In genomic region chr1:161195171-161195570, GRCh38 we compare ENCODE assay signal across 17 cellular contexts. TPM values are rescaled to one million over a fixed set of nuclear protein-coding genes. Genes with fewer than 3 reads are reported as not detected.
DNase-seq lines count a peak whose midpoint lies in the region; ATAC-seq and TF ChIP-seq lines count a peak whose summit lies in the region.
"Had no signal": no experiment of that assay in that cellular context is flagged by ENCODE, and none has a peak within 500 bp of the region (broad histone marks: within the 10 kb centered on the region; RNA-seq: fewer than 3 reads in every experiment).

No MANE protein-coding gene starts in this region.

- peaks cover 36% of the 10 kb centered on the region for H3K36me3 ChIP-seq in adipocyte (ENCODE audit: control insufficient read depth, insufficient read depth, low read length, severe bottlenecking)
- peaks cover 0 to 8% (median 0%) of the 10 kb centered on the region in 6 donors for H3K36me3 ChIP-seq in spleen
- H3K36me3 ChIP-seq in right lobe of liver, result no peaks in the 10 kb centered on the region
- H3K36me3 ChIP-seq: breast epithelium had no signal

- ATAC-seq in HG02885 (IDR thresholded peaks at IDR 0.05; ENCODE audit: poor library complexity, unreplicated experiment) (peak; percentile 57), right lobe of liver (no peak)
- ATAC-seq: A549 had no signal

- H3K36me3 Mint-ChIP-seq in T-helper 2 cell treated with Interferon-gamma antibody and Interleukin-4, amounts not matched to agents 5 μg/mL and 100 μg/mL, for 36 hours (ENCODE audit: low read depth), result no peaks in the 10 kb centered on the region

- no peak for DNase-seq in T-helper 2 cell treated with Interferon-gamma antibody and Interleukin-4, amounts not matched to agents 5 μg/mL and 100 μg/mL, for 36 hours (ENCODE audit: low spot score)
- DNase-seq in T-helper 2 cell (no peak), adipocyte (ENCODE audit: low read depth) (no peak), spleen (peak; percentile 76), right lobe of liver (no peak), OCI-M2 (lab: John Stamatoyannopoulos, UW; ENCODE audit: unreplicated experiment) (no peak)
- DNase-seq in activated CD4-positive, CD25-positive, alpha-beta regulatory T cell (lab: John Stamatoyannopoulos, UW), result no peak
- DNase-seq: glutamatergic neuron; NCI-H1694 treated with DMSO at 0.1 percent for 48 hours; stimulated activated CD4-positive, alpha-beta T cell treated with anti-CD3 and anti-CD28 coated beads, Interleukin-1b, Interleukin-23, amount 100 ng/mL, for 48 hours had no signal

- no peaks in the 10 kb centered on the region for H3K9me3 Mint-ChIP-seq in T-helper 2 cell treated with Interferon-gamma antibody and Interleukin-4, amounts not matched to agents 5 μg/mL and 100 μg/mL, for 36 hours
- H3K9me3 Mint-ChIP-seq: neural crest cell had no signal

- peak overlapping the region; percentile 87 for H3K4me3 ChIP-seq in adipocyte (ENCODE audit: low read length)
- H3K4me3 ChIP-seq in spleen, result peak overlapping the region in 1 of 8 donors; percentile 62
- H3K4me3 ChIP-seq in right lobe of liver, result no peak overlapping the region
- H3K4me3 ChIP-seq: A549 had no signal

- H3K27me3 ChIP-seq in adipocyte (replicated peaks; ENCODE audit: control insufficient read depth, insufficient read depth, low read length), result no peaks in the 10 kb centered on the region
- no peaks in the 10 kb centered on the region for H3K27me3 ChIP-seq in spleen (replicated peaks in 1 of 7)
- H3K27me3 ChIP-seq in right lobe of liver, result no peaks in the 10 kb centered on the region
- H3K27me3 ChIP-seq: breast epithelium had no signal

- H3K27ac ChIP-seq in spleen, result peak overlapping the region; percentile 26 to 97 (median 54)
- H3K27ac ChIP-seq in right lobe of liver, result no peak overlapping the region
- H3K27ac ChIP-seq: A549, HL-60 had no signal

- peaks cover 19% of the 10 kb centered on the region for H3K4me1 Mint-ChIP-seq in T-helper 2 cell treated with Interferon-gamma antibody and Interleukin-4, amounts not matched to agents 5 μg/mL and 100 μg/mL, for 36 hours (ENCODE audit: low read depth)

- no peak overlapping the region for H3K4me3 Mint-ChIP-seq in T-helper 2 cell treated with Interferon-gamma antibody and Interleukin-4, amounts not matched to agents 5 μg/mL and 100 μg/mL, for 36 hours
- H3K4me3 Mint-ChIP-seq: neural crest cell had no signal

- H3K27ac Mint-ChIP-seq in T-helper 2 cell treated with Interferon-gamma antibody and Interleukin-4, amounts not matched to agents 5 μg/mL and 100 μg/mL, for 36 hours, result peak overlapping the region; percentile 60

- intact Hi-C loops in spleen (cut with DNase I; ENCODE audit: low total_unique reads), result no loop called here
- intact Hi-C loops in right lobe of liver (cut with DNase I), result loop anchor here (10.0 kb wide), 2 partner anchors 180 to 190 kb away; no protein-coding TSS in a partner anchor

- H3K9me3 ChIP-seq in adipocyte (ENCODE audit: control insufficient read depth, low read length) (no peaks in the 10 kb centered on the region), spleen (no peaks in the 10 kb centered on the region), right lobe of liver (no peaks in the 10 kb centered on the region)
- H3K9me3 ChIP-seq: A549, breast epithelium had no signal

- peak overlapping the region; percentile 88 for H3K9ac ChIP-seq in adipocyte (ENCODE audit: low read length)

- TF ChIP-seq CTCF in spleen (IDR thresholded peaks at IDR 0.05 in 8 of 11, conservative IDR thresholded peaks at IDR 0.05 in 3 of 11) (no peak), right lobe of liver (IDR thresholded peaks at IDR 0.05) (no peak)

- TF ChIP-seq POLR2A in spleen (IDR thresholded peaks at IDR 0.05) (no peak), right lobe of liver (IDR thresholded peaks at IDR 0.05) (no peak)

- H3K27me3 Mint-ChIP-seq in T-helper 2 cell treated with Interferon-gamma antibody and Interleukin-4, amounts not matched to agents 5 μg/mL and 100 μg/mL, for 36 hours (ENCODE audit: low read depth), result no peaks in the 10 kb centered on the region

- 57 to 69% (median 64%) methylated on average over 4 of the region's 4 CpGs for WGBS in spleen, 5 donors
- WGBS in right lobe of liver (ENCODE audit: insufficient coverage, low coverage, low lambda C conversion rate, missing lambda C conversion rate), result 61% methylated on average over 2 of the region's 4 CpGs

- H3K4me1 ChIP-seq in adipocyte (ENCODE audit: control insufficient read depth, insufficient read depth, low read length) (peaks cover 88% of the 10 kb centered on the region), spleen (peaks cover 48 to 100% (median 94%) of the 10 kb centered on the region in 6 donors), right lobe of liver (peaks cover 0 to 19% (median 13%) of the 10 kb centered on the region in 4 donors)

RNA-seq across cellular contexts. Expression of gene ADAMTS4, which starts 3.7 kb away (rescaled TPM):
- total RNA-seq in spleen, result 10 to 100 TPM in 4 of 7 donors, 1 to 10 TPM in 3; 1.1 to 37.8 (median 11.0) TPM
- 1 to 10 TPM in 1 of 3 donors, under 1 TPM in 2; 0.26 to 1.2 (median 0.91) TPM for polyA plus RNA-seq in spleen
- 10 to 100 TPM in 1 of 6 experiments, 1 to 10 TPM in 3, under 1 TPM in 2; 0.29 to 11.0 (median 2.1) TPM for total RNA-seq in right lobe of liver
- polyA plus RNA-seq: A549 had no signal

RNA-seq across cellular contexts. Expression of gene NDUFS2, which starts 7.0 kb away (rescaled TPM):
- 100 to 1,000 TPM in 1 of 7 donors, 10 to 100 TPM in 6; 76.5 to 110 (median 88.0) TPM for total RNA-seq in spleen
- polyA plus RNA-seq in spleen, result 10 to 100 TPM; 27.0 to 44.7 (median 34.1) TPM
- 100 to 1,000 TPM in 5 of 6 experiments, 10 to 100 TPM in 1; 91.1 to 157 (median 107) TPM for total RNA-seq in right lobe of liver

RNA-seq across cellular contexts. Expression of gene B4GALT3, which starts 17.9 kb away (rescaled TPM):
- total RNA-seq in spleen (10 to 100 TPM; 29.2 to 52.8 (median 35.6) TPM), right lobe of liver (10 to 100 TPM; 10.9 to 21.1 (median 13.1) TPM)
- 10 to 100 TPM; 21.0 to 41.3 (median 31.8) TPM for polyA plus RNA-seq in spleen

RNA-seq across cellular contexts. Expression of gene FCER1G, which starts 19.9 kb away (rescaled TPM):
- total RNA-seq in spleen, result 100 to 1,000 TPM; 167 to 402 (median 268) TPM
- 100 to 1,000 TPM; 148 to 236 (median 202) TPM for polyA plus RNA-seq in spleen
- 10 to 100 TPM; 11.5 to 54.0 (median 19.0) TPM for total RNA-seq in right lobe of liver
- total RNA-seq: RPMI7951 had no signal

RNA-seq across cellular contexts. Expression of gene APOA2, which starts 28.3 kb away (rescaled TPM):
- total RNA-seq in spleen (not detected), right lobe of liver (over 10,000 TPM in 2 of 6 experiments, 1,000 to 10,000 TPM in 4; 3,802 to 16,527 (median 7,524) TPM)
- polyA plus RNA-seq in spleen, result under 1 TPM in 1 of 3 donors, not detected in 2; 0.29 TPM
- total RNA-seq: breast epithelium, neural crest cell, RPMI7951, urinary bladder had no signal
- polyA plus RNA-seq: A549 had no signal

Comparison
In these comparisons a context has a peak if more than half of its experiments do, and no peak if none do; other contexts are left out.
1. H3K27ac ChIP-seq: peak in spleen (8 of 8); none in right lobe of liver (0 of 3).